ENCODE assay signal across 8 cellular contexts in the genomic region with DNA sequence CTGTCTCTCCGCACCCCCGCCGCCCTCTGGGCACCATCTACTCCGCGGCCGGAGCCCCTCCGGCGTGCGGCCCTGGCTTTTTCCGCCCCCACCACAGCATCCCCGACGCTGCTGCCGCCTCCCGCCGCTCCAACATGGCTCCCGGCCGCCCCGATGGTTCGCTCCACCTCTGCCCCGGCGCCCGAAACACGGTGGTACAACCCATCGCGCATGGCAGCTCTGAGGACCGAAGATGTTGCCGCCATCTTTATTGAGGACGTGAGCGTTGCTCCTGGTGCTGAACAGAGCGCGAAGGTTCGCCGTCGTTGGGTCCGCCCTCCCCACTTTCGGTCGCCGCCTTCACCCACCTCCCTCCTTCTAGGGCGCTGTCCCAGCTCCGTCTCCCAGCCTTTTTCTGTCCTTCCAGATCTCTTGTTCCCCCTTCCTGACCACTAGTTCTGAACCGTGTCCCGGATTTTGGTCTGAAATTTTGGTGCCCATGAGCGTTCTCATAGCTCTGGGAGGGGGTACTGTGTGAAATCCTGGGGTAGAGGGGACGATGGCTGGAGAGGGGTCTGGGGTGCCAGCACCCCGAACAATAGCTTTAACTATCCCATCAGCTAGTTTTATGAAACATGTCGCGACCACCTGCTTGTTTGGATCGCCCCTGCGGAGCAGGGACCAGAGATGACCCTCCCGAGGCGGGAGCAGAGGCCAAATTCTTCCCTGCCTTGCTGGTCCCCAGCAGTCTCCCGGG. TPM values are rescaled to one million over a fixed set of nuclear protein-coding genes. Genes with fewer than 3 reads are reported as not detected.
DNase-seq lines count a peak whose midpoint lies in the region; ATAC-seq and TF ChIP-seq lines count a peak whose summit lies in the region.

A gene with protein sequence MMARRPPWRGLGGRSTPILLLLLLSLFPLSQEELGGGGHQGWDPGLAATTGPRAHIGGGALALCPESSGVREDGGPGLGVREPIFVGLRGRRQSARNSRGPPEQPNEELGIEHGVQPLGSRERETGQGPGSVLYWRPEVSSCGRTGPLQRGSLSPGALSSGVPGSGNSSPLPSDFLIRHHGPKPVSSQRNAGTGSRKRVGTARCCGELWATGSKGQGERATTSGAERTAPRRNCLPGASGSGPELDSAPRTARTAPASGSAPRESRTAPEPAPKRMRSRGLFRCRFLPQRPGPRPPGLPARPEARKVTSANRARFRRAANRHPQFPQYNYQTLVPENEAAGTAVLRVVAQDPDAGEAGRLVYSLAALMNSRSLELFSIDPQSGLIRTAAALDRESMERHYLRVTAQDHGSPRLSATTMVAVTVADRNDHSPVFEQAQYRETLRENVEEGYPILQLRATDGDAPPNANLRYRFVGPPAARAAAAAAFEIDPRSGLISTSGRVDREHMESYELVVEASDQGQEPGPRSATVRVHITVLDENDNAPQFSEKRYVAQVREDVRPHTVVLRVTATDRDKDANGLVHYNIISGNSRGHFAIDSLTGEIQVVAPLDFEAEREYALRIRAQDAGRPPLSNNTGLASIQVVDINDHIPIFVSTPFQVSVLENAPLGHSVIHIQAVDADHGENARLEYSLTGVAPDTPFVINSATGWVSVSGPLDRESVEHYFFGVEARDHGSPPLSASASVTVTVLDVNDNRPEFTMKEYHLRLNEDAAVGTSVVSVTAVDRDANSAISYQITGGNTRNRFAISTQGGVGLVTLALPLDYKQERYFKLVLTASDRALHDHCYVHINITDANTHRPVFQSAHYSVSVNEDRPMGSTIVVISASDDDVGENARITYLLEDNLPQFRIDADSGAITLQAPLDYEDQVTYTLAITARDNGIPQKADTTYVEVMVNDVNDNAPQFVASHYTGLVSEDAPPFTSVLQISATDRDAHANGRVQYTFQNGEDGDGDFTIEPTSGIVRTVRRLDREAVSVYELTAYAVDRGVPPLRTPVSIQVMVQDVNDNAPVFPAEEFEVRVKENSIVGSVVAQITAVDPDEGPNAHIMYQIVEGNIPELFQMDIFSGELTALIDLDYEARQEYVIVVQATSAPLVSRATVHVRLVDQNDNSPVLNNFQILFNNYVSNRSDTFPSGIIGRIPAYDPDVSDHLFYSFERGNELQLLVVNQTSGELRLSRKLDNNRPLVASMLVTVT (N-terminal part only) (minus strand): TSS at position 134 of the 736 bp plus-strand sequence. CDS start 252 bp downstream, outside the sequence.

- peak within 1 kb of the TSS; percentile 80 for H3K4me3 Mint-ChIP-seq in activated T-cell treated with anti-CD3 and anti-CD28 coated beads, Interleukin-2, amount 50 U/mL, for 4 hours

- peak within 1 kb of the TSS; percentile 60 for H3K4me3 ChIP-seq in HEK293 (ENCODE audit: low read depth, low read length)
- H3K4me3 ChIP-seq in muscle layer of duodenum (ENCODE audit: low read depth in 1 of 2, low read length in 2 of 2), result peak within 1 kb of the TSS; percentile 55 to 64
- H3K4me3 ChIP-seq in stomach smooth muscle (ENCODE audit: low read length in 2 of 2), result peak within 1 kb of the TSS; percentile 61 to 69

- no peak for TF ChIP-seq CTCF in HEK293 (tag by site-specific recombination; IDR thresholded peaks at IDR 0.05)

- H3K9me3 ChIP-seq in HEK293 (ENCODE audit: control insufficient read depth, insufficient read depth, low read depth, low read length) (no peaks in the 10 kb centered on the region), muscle layer of duodenum (ENCODE audit: control insufficient read depth in 1 of 2, low read length in 2 of 2) (no peaks in the 10 kb centered on the region), stomach smooth muscle (ENCODE audit: control insufficient read depth in 2 of 2, low read length in 2 of 2) (no peaks in the 10 kb centered on the region)

- H3K9ac ChIP-seq in stomach smooth muscle (ENCODE audit: low read length in 2 of 2), result peak within 1 kb of the TSS; percentile 69 to 92

- CTCF ChIA-PET in HEK293 (lab: Yijun Ruan, JAX), result interaction anchor here (0.6 to 2.0 kb wide), 4 partner anchors 14 to 133 kb away, joined by 3 to 13 read pairs (median 4); partner anchors contain the start of gene SLC26A6

- peak; percentile 21 to 29 for ATAC-seq in activated T-cell treated with anti-CD3 and anti-CD28 coated beads, Interleukin-2, amount 50 U/mL, for 4 hours
- ATAC-seq in HG02759 (IDR thresholded peaks at IDR 0.05; ENCODE audit: unreplicated experiment), result no peak

- no peaks in the 10 kb centered on the region; a peak in 1 of 3 replicates for H3K36me3 ChIP-seq in HEK293 (ENCODE audit: control insufficient read depth in 2 of 2, insufficient read depth in 1 of 2, low read length in 2 of 2)
- peaks cover 0 to 4% of the 10 kb centered on the region in 2 donors for H3K36me3 ChIP-seq in muscle layer of duodenum (ENCODE audit: control insufficient read depth in 1 of 2, insufficient read depth in 2 of 2, low read length in 2 of 2)
- H3K36me3 ChIP-seq in stomach smooth muscle (ENCODE audit: control insufficient read depth in 2 of 2, insufficient read depth in 2 of 2, low read length in 2 of 2), result no peaks in the 10 kb centered on the region

- peaks cover 25% of the 10 kb centered on the region for H3K27me3 Mint-ChIP-seq in activated T-cell treated with anti-CD3 and anti-CD28 coated beads, Interleukin-2, amount 50 U/mL, for 4 hours (ENCODE audit: low read depth)

- POLR2A ChIA-PET in HEK293 (lab: Yijun Ruan, JAX), result interaction anchor here (0.6 to 3.4 kb wide), 4 partner anchors 17 to 297 kb away, joined by 3 to 13 read pairs (median 6); partner anchors contain the start of genes NCKIPSD and SLC26A6

- H3K9me3 Mint-ChIP-seq in activated T-cell treated with anti-CD3 and anti-CD28 coated beads, Interleukin-2, amount 50 U/mL, for 4 hours, result no peaks in the 10 kb centered on the region

- no peaks in the 10 kb centered on the region for H3K36me3 Mint-ChIP-seq in activated T-cell treated with anti-CD3 and anti-CD28 coated beads, Interleukin-2, amount 50 U/mL, for 4 hours (ENCODE audit: insufficient read depth)

- peaks cover 19% of the 10 kb centered on the region for H3K4me1 Mint-ChIP-seq in activated T-cell treated with anti-CD3 and anti-CD28 coated beads, Interleukin-2, amount 50 U/mL, for 4 hours (ENCODE audit: low read depth)

- H3K27ac ChIP-seq in HEK293 (ENCODE audit: extremely low read depth, low read depth, low read length), result peak within 1 kb of the TSS; percentile 51; the same call in 1 of the 2 replicates
- H3K27ac ChIP-seq in muscle layer of duodenum (ENCODE audit: low read length), result peak within 1 kb of the TSS; percentile 67
- H3K27ac ChIP-seq in stomach smooth muscle (ENCODE audit: low read length), result peak within 1 kb of the TSS; percentile 74

- H3K4me1 ChIP-seq in HEK293 (ENCODE audit: control insufficient read depth, insufficient read depth, low read length) (no peaks in the 10 kb centered on the region), muscle layer of duodenum (ENCODE audit: control insufficient read depth in 1 of 2, insufficient read depth in 2 of 2, low read length in 2 of 2) (peaks cover 0 to 34% of the 10 kb centered on the region in 2 donors), stomach smooth muscle (ENCODE audit: control insufficient read depth, insufficient read depth, low read length) (peaks cover 24% of the 10 kb centered on the region)

- DNase-seq in Ammon's horn (ENCODE audit: low spot score), result peak; percentile 89
- DNase-seq in NCI-H748 treated with DMSO at 0.1 percent for 48 hours (lab: John Stamatoyannopoulos, UW), result peak; percentile 49
- DNase-seq in activated T-cell treated with anti-CD3 and anti-CD28 coated beads, Interleukin-2, amount 50 U/mL, for 4 hours, result peak; percentile 31
- peak; percentile 96 for DNase-seq in fibroblast of gingiva (ENCODE audit: low read depth)

- peaks cover 9% of the 10 kb centered on the region for H3K27me3 ChIP-seq in muscle layer of duodenum (ENCODE audit: low read depth, low read length)
- H3K27me3 ChIP-seq in stomach smooth muscle (ENCODE audit: control insufficient read depth in 1 of 2, insufficient read depth in 2 of 2, low read length in 2 of 2), result peaks cover 13 to 33% of the 10 kb centered on the region in 2 donors

TF ChIP-seq in HEK293, 187 proteins besides CTCF, POLR2A, EP300 and RAD21 (continues in another document):
- peak; percentile 65 for TF ChIP-seq SP3 (tag by site-specific recombination; IDR thresholded peaks at IDR 0.05)
- peak; percentile 74 for TF ChIP-seq SP2 (tag by site-specific recombination; IDR thresholded peaks at IDR 0.05)
- TF ChIP-seq, protein P1, sequence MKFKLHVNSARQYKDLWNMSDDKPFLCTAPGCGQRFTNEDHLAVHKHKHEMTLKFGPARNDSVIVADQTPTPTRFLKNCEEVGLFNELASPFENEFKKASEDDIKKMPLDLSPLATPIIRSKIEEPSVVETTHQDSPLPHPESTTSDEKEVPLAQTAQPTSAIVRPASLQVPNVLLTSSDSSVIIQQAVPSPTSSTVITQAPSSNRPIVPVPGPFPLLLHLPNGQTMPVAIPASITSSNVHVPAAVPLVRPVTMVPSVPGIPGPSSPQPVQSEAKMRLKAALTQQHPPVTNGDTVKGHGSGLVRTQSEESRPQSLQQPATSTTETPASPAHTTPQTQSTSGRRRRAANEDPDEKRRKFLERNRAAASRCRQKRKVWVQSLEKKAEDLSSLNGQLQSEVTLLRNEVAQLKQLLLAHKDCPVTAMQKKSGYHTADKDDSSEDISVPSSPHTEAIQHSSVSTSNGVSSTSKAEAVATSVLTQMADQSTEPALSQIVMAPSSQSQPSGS (tag by site-specific recombination; IDR thresholded peaks at IDR 0.05; ENCODE audit: low read depth), result no peak

RNA-seq across cellular contexts. Expression of the gene that starts here (rescaled TPM):
- total RNA-seq in activated T-cell treated with anti-CD3 and anti-CD28 coated beads, Interleukin-2, amount 50 U/mL, for 4 hours, result 10 to 100 TPM; 11.0 to 15.0 (median 12.3) TPM

Comparison
In these comparisons a context has a peak if more than half of its experiments do, and no peak if none do; other contexts are left out.
1. DNase-seq: peak in every context shown above with its lines; median percentile 96 in fibroblast of gingiva; 89 in Ammon's horn; 49 in NCI-H748 treated with DMSO at 0.1 percent for 48 hours; 31 in activated T-cell treated with anti-CD3 and anti-CD28 coated beads, Interleukin-2, amount 50 U/mL, for 4 hours.